Comparison of ENCODE assay signal across 8 cellular contexts in the genomic region with DNA sequence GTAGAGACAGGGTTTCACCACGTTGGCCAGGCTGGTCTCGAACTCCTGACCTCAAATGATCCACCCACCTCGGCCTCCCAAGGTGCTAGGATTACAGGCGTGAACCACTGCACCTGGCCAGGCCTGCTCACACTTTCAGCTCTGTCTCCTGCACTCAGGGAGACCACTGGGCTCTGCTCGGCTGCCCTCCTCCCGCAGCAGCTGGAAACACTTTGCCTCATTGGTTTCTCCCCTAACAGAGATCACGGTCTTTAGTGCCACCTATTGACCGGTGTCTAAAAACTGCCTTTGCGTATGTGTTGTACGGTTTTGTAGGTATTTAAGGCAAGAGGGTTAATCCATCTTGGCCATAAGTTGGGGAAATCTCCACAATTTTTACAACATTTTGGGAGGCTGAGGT. TPM values are rescaled to one million over a fixed set of nuclear protein-coding genes. Genes with fewer than 3 reads are reported as not detected.
DNase-seq lines count a peak whose midpoint lies in the region; ATAC-seq, FAIRE-seq and TF ChIP-seq lines count a peak whose summit lies in the region.
"Not testable (repeated sequence)": the region's sequence is repeated elsewhere in the genome, so short reads cannot be mapped to it uniquely, and the experiment has no call there.

No MANE protein-coding gene starts in this region.

- peak; percentile 45 for DNase-seq in AG10803 (ENCODE audit: low read depth)
- DNase-seq in GM12892 (ENCODE audit: insufficient read length), result not testable (repeated sequence)
- peak; percentile 80 for DNase-seq in NCI-H1436 (lab: John Stamatoyannopoulos, UW)
- peak; percentile 81 for DNase-seq in Panc1 (ENCODE audit: low read depth, low spot score)
- DNase-seq in activated naive CD8-positive, alpha-beta T cell treated with anti-CD3 and anti-CD28 coated beads for 36 hours, result peak; percentile 25
- DNase-seq in cardiac muscle cell (ENCODE audit: low read depth in 1 of 2, low spot score in 1 of 2), result peak; percentile 83
- peak in 6 of 10 donors; percentile 11 to 83 (median 38) for DNase-seq in posterior cingulate gyrus

- peak; percentile 46 for TF ChIP-seq CTCF in AG10803 (conservative IDR thresholded peaks at IDR 0.05; ENCODE audit: low read length)
- peak; percentile 67 for TF ChIP-seq CTCF in Panc1 (IDR thresholded peaks at IDR 0.05)
- TF ChIP-seq CTCF in cardiac muscle cell (IDR thresholded peaks at IDR 0.05; ENCODE audit: low read depth, low read length), result peak; percentile 59

- not testable (repeated sequence) for H3K27me3 ChIP-seq in Panc1 (ENCODE audit: control insufficient read depth, insufficient read depth, low read length); cardiac muscle cell

- not testable (repeated sequence) for H3K27ac ChIP-seq in Panc1 (ENCODE audit: low read length); cardiac muscle cell

- in situ Hi-C loops in Panc1 (cut with HindIII; ENCODE audit: low pct_unique_long_range_greater_than_20kb, low sequenced_read_pairs), result not testable (repeated sequence)

- peak; percentile 42 for FAIRE-seq in GM12892 (lab: Jason Lieb, UNC)

- ATAC-seq in HG02885 (IDR thresholded peaks at IDR 0.05; ENCODE audit: poor library complexity, unreplicated experiment), result peak; percentile 89
- peak; percentile 96 for ATAC-seq in Panc1

- not testable (repeated sequence) for H3K4me3 ChIP-seq in AG10803 (ENCODE audit: low read length); Panc1 (ENCODE audit: low read depth in 2 of 2, low read length in 2 of 2); cardiac muscle cell

- not testable (repeated sequence) for H3K36me3 ChIP-seq in Panc1 (ENCODE audit: control insufficient read depth, insufficient read depth, low read length); cardiac muscle cell

- H3K4me1 ChIP-seq in Panc1 (ENCODE audit: control insufficient read depth, insufficient read depth, low read length); cardiac muscle cell (ENCODE audit: low read depth): not testable (repeated sequence)

- not testable (repeated sequence) for H3K36me3 Mint-ChIP-seq in activated naive CD8-positive, alpha-beta T cell treated with anti-CD3 and anti-CD28 coated beads for 36 hours

- H3K9me3 Mint-ChIP-seq in activated naive CD8-positive, alpha-beta T cell treated with anti-CD3 and anti-CD28 coated beads for 36 hours, result not testable (repeated sequence)

- not testable (repeated sequence) for H3K4me3 Mint-ChIP-seq in activated naive CD8-positive, alpha-beta T cell treated with anti-CD3 and anti-CD28 coated beads for 36 hours

- H3K27ac Mint-ChIP-seq in activated naive CD8-positive, alpha-beta T cell treated with anti-CD3 and anti-CD28 coated beads for 36 hours, result not testable (repeated sequence)

- not testable (repeated sequence) for H3K9me3 ChIP-seq in Panc1 (ENCODE audit: control insufficient read depth, insufficient read depth, low read depth, low read length); cardiac muscle cell (ENCODE audit: low read depth)

- TF ChIP-seq POLR2A in GM12892 (IDR thresholded peaks at IDR 0.05; ENCODE audit: low read depth, low read length), result not testable (repeated sequence)

- intact Hi-C loops in Panc1 (cut with micrococcal nuclease; ENCODE audit: unreplicated experiment), result loop anchor here (5.0 kb wide), 1 partner anchor 166 kb away; no protein-coding TSS in a partner anchor
- intact Hi-C loops in posterior cingulate gyrus (cut with DNase I), result not testable (repeated sequence)

- not testable (repeated sequence) for H3K27me3 Mint-ChIP-seq in activated naive CD8-positive, alpha-beta T cell treated with anti-CD3 and anti-CD28 coated beads for 36 hours

- POLR2A ChIA-PET in Panc1 (lab: Charles Lee), result not testable (repeated sequence)

- BruUV-seq in Panc1 (replicated peaks; lab: Mats Ljungman, UMichigan), result not testable (repeated sequence)

- not testable (repeated sequence) for H3K4me1 Mint-ChIP-seq in activated naive CD8-positive, alpha-beta T cell treated with anti-CD3 and anti-CD28 coated beads for 36 hours

- CTCF ChIA-PET in Panc1 (lab: Charles Lee), result interaction anchor here (0.6 to 1.2 kb wide), 5 partner anchors 65 to 897 kb away, joined by 3 to 5 read pairs (median 3); no protein-coding TSS in a partner anchor

RNA-seq across cellular contexts. Expression of gene OCM2, which starts 23.4 kb away (rescaled TPM):
- polyA plus RNA-seq in GM12892 (2012; ENCODE audit: missing spikeins), result not detected
- total RNA-seq in Panc1 (2021; ENCODE audit: unreplicated experiment), result not detected
- not detected for polyA plus RNA-seq in Panc1 (2012; ENCODE audit: insufficient read length)
- not detected for total RNA-seq in activated naive CD8-positive, alpha-beta T cell treated with anti-CD3 and anti-CD28 coated beads for 36 hours
- not detected in 2 replicates for total RNA-seq in cardiac muscle cell
- not detected in 2 replicates for polyA plus RNA-seq in cardiac muscle cell
